ENCODE assay signal across 9 cellular contexts in genomic region chr19:48588670-48589399, GRCh38. TPM values are rescaled to one million over a fixed set of nuclear protein-coding genes. Genes with fewer than 3 reads are reported as not detected.
DNase-seq lines count a peak whose midpoint lies in the region; ATAC-seq lines count a peak whose summit lies in the region.
"Had no signal": no experiment of that assay in that cellular context is flagged by ENCODE, and none has a peak within 500 bp of the region (broad histone marks: within the 10 kb centered on the region; RNA-seq: fewer than 3 reads in every experiment).

No MANE protein-coding gene starts in this region.

- H3K4me1 ChIP-seq in neuronal stem cell (ENCODE audit: control insufficient read depth in 2 of 2, insufficient read depth in 1 of 2, low read depth in 1 of 2, low read length in 2 of 2) (peaks cover 3 to 8% of the 10 kb centered on the region in 2 donors), stomach smooth muscle (ENCODE audit: control insufficient read depth, insufficient read depth, low read length) (peaks cover 11% of the 10 kb centered on the region)

- peak overlapping the region; percentile 54 for H3K4me2 ChIP-seq in neuronal stem cell (ENCODE audit: insufficient read depth, low read length, poor library complexity, severe bottlenecking)

- no CpG with 5 or more reads among the region's 36 CpGs for whole genome bisulfite sequencing in neuronal stem cell (ENCODE audit: extremely low coverage in 2 of 2, insufficient read length in 2 of 2, insufficient replicate concordance in 1 of 2), 2 donors

- H3K79me1 ChIP-seq in neuronal stem cell (ENCODE audit: low read depth, low read length): peaks cover 4% of the 10 kb centered on the region

- ATAC-seq in HG03025 (IDR thresholded peaks at IDR 0.05; ENCODE audit: low FRiP score, unreplicated experiment): no peak

- peaks cover 0 to 20% (median 0%) of the 10 kb centered on the region in 3 experiments for H3K27me3 ChIP-seq in neuronal stem cell (ENCODE audit: control insufficient read depth in 3 of 3, insufficient read depth in 3 of 3, low read depth in 1 of 3, low read length in 3 of 3)
- H3K27me3 ChIP-seq in stomach smooth muscle (ENCODE audit: control insufficient read depth in 1 of 2, insufficient read depth in 2 of 2, low read length in 2 of 2): peaks cover 0 to 4% of the 10 kb centered on the region in 2 donors

- no peak overlapping the region for H4K8ac ChIP-seq in neuronal stem cell (ENCODE audit: low read depth, low read length)

- H3K9ac ChIP-seq in neuronal stem cell (ENCODE audit: low read depth, low read length, poor library complexity) (no peak overlapping the region), stomach smooth muscle (ENCODE audit: low read length in 2 of 2) (peak overlapping the region in 1 of 2 donors; percentile 33)

- no peak overlapping the region for H3K14ac ChIP-seq in neuronal stem cell (ENCODE audit: low read length)

- no peak overlapping the region for H3K4ac ChIP-seq in neuronal stem cell (ENCODE audit: low read length)

- H3K9me3 ChIP-seq in neuronal stem cell (replicated peaks in 1 of 2; ENCODE audit: control insufficient read depth in 2 of 2, insufficient read depth in 1 of 2, low read depth in 1 of 2, low read length in 2 of 2) (no peaks in the 10 kb centered on the region), stomach smooth muscle (ENCODE audit: control insufficient read depth in 2 of 2, low read length in 2 of 2) (no peaks in the 10 kb centered on the region)

- no peak overlapping the region for H2BK12ac ChIP-seq in neuronal stem cell (ENCODE audit: low read length)

- H3K36me3 ChIP-seq in neuronal stem cell (replicated peaks in 1 of 2; ENCODE audit: control insufficient read depth in 2 of 2, insufficient read depth in 2 of 2, low read length in 2 of 2) (no peaks in the 10 kb centered on the region), stomach smooth muscle (ENCODE audit: control insufficient read depth in 2 of 2, insufficient read depth in 2 of 2, low read length in 2 of 2) (no peaks in the 10 kb centered on the region)

- H4K91ac ChIP-seq in neuronal stem cell (ENCODE audit: low read depth, low read length, poor library complexity): no peak overlapping the region

- no peak overlapping the region for H2BK120ac ChIP-seq in neuronal stem cell (ENCODE audit: low read depth, low read length)

- peak overlapping the region; percentile 58 for H2BK15ac ChIP-seq in neuronal stem cell (ENCODE audit: low read length)

- no peak overlapping the region for H2AK5ac ChIP-seq in neuronal stem cell (ENCODE audit: low read depth, low read length)

- DNase-seq in Daoy (ENCODE audit: low read depth) (peak; percentile 93), LoVo (ENCODE audit: low spot score) (peak; percentile 92), SHP77 treated with DMSO at 0.1 percent for 48 hours (lab: John Stamatoyannopoulos, UW) (peak; percentile 28), activated gamma-delta T cell treated with Interleukin-2 at 50 U/mL for 16 hours (peak; percentile 88), foreskin melanocyte (peak; percentile 72), neuronal stem cell (ENCODE audit: low spot score) (peak; percentile 78)

- H3K4me3 ChIP-seq in neuronal stem cell (ENCODE audit: low read length in 2 of 2): peak overlapping the region; percentile 12 to 30
- H3K4me3 ChIP-seq in stomach smooth muscle (ENCODE audit: low read length in 2 of 2): peak overlapping the region; percentile 55 to 74

- H3K27ac ChIP-seq in neuronal stem cell (replicated peaks; ENCODE audit: low read length): no peak overlapping the region
- no peak overlapping the region for H3K27ac ChIP-seq in stomach smooth muscle (ENCODE audit: low read length)

- peak overlapping the region; percentile 92 for H3K18ac ChIP-seq in neuronal stem cell (ENCODE audit: low read length)

- H2BK5ac ChIP-seq in neuronal stem cell (ENCODE audit: low read length): peak overlapping the region; percentile 2

- peak overlapping the region; percentile 82 for H2AFZ ChIP-seq in neuronal stem cell (ENCODE audit: low read length)

- H3K23ac ChIP-seq in neuronal stem cell (ENCODE audit: low read depth, low read length, poor library complexity): peak overlapping the region; percentile 89

RNA-seq across cellular contexts. Expression of gene SPACA4, which starts 17.7 kb away (rescaled TPM):
- not detected in 2 replicates for total RNA-seq in Daoy (2014; rRNA removed; shearing (Covaris generic))
- not detected for polyA plus RNA-seq in neuronal stem cell (2013, experiment 1 of 2)
- polyA plus RNA-seq in neuronal stem cell (2013, experiment 2 of 2): not detected
- total RNA-seq: urinary bladder had no signal
- polyA plus RNA-seq: urinary bladder had no signal

RNA-seq across cellular contexts. Expression of gene FAM83E, which starts 26.0 kb away (rescaled TPM):
- not detected in 2 replicates for total RNA-seq in Daoy (2014; rRNA removed; shearing (Covaris generic))
- 0.08 TPM for polyA plus RNA-seq in neuronal stem cell (2013, experiment 1 of 2)
- 0.15 TPM for polyA plus RNA-seq in neuronal stem cell (2013, experiment 2 of 2)

RNA-seq across cellular contexts. Expression of gene RPL18, which starts 30.1 kb away (rescaled TPM):
- total RNA-seq in Daoy (2014; rRNA removed; shearing (Covaris generic)): 2,925 and 3,124 TPM in 2 replicates
- polyA plus RNA-seq in neuronal stem cell (2013, experiment 1 of 2): 2,801 TPM
- polyA plus RNA-seq in neuronal stem cell (2013, experiment 2 of 2): 2,729 TPM

RNA-seq across cellular contexts. Expression of gene SPHK2, which starts 30.5 kb away (rescaled TPM):
- 5.1 and 12.7 TPM in 2 replicates for total RNA-seq in Daoy (2014; rRNA removed; shearing (Covaris generic))
- polyA plus RNA-seq in neuronal stem cell (2013, experiment 1 of 2): 25.6 TPM
- 23.7 TPM for polyA plus RNA-seq in neuronal stem cell (2013, experiment 2 of 2)

RNA-seq across cellular contexts. Expression of gene SULT2B1, which starts 36.9 kb away (rescaled TPM):
- not detected in 2 replicates for total RNA-seq in Daoy (2014; rRNA removed; shearing (Covaris generic))
- polyA plus RNA-seq in neuronal stem cell (2013, experiment 1 of 2): 0.13 TPM
- polyA plus RNA-seq in neuronal stem cell (2013, experiment 2 of 2): 0.18 TPM

Comparison
In these comparisons a context has a peak if more than half of its experiments do, and no peak if none do; other contexts are left out.
1. DNase-seq: peak in every context shown above with its lines; median percentile 93 in Daoy; 92 in LoVo; 88 in activated gamma-delta T cell treated with Interleukin-2 at 50 U/mL for 16 hours; 78 in neuronal stem cell; 72 in foreskin melanocyte; 28 in SHP77 treated with DMSO at 0.1 percent for 48 hours.